Comparison of ENCODE assay signal across 13 cellular contexts in the genomic region with DNA sequence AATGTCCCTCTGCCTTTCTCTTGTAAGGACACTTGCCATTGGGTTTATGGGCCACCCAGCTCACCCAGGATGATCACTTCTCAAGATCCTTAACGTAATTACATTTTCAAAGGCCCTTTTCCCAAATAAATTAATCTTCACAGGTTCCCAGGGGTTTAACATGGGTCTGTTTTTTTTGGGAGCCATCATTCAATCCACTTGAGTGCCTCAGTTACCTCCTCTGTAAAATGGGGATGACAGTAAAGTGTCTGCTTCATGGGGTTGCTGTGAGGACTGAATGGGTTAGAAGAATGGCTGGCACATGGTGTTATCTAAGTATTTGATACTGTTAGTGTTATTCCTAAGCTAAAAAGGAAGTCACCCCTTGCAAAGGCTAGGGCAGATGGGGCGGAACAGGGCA. TPM values are rescaled to one million over a fixed set of nuclear protein-coding genes. Genes with fewer than 3 reads are reported as not detected.
DNase-seq lines count a peak whose midpoint lies in the region; ATAC-seq, FAIRE-seq and TF ChIP-seq lines count a peak whose summit lies in the region.
"Had no signal": no experiment of that assay in that cellular context is flagged by ENCODE, and none has a peak within 500 bp of the region (broad histone marks: within the 10 kb centered on the region; RNA-seq: fewer than 3 reads in every experiment).

No MANE protein-coding gene starts in this region.

- no peaks in the 10 kb centered on the region for H3K27me3 Mint-ChIP-seq in activated T-cell treated with anti-CD3 and anti-CD28 coated beads, Interleukin-2, amount 50 U/mL, for 4 hours (ENCODE audit: low read depth)
- H3K27me3 Mint-ChIP-seq in activated CD8-positive, alpha-beta T cell treated with anti-CD3 and anti-CD28 coated beads for 36 hours: no peaks in the 10 kb centered on the region
- no peaks in the 10 kb centered on the region for H3K27me3 Mint-ChIP-seq in immature natural killer cell (ENCODE audit: low read depth in 3 of 3)

- TF ChIP-seq POLR2A in GM12891 (IDR thresholded peaks at IDR 0.05; ENCODE audit: low read depth, low read length): no peak

- intact Hi-C loops in activated CD8-positive, alpha-beta T cell treated with anti-CD3 and anti-CD28 coated beads for 36 hours (cut with micrococcal nuclease): no loop called here
- intact Hi-C loops in posterior cingulate gyrus (cut with DNase I): loop anchor here (5.0 kb wide), 1 partner anchor 100 kb away; no protein-coding TSS in a partner anchor

- DNase-seq in activated T-cell treated with anti-CD3 and anti-CD28 coated beads, Interleukin-2, amount 50 U/mL, for 4 hours: no peak
- no peak for DNase-seq in activated T-cell treated with anti-CD3 and anti-CD28 coated beads, Interleukin-2, amount 50 U/mL, for 1 hour
- DNase-seq in activated CD8-positive, alpha-beta T cell treated with anti-CD3 and anti-CD28 coated beads for 36 hours: no peak
- no peak for DNase-seq in immature natural killer cell
- DNase-seq in substantia nigra (lab: John Stamatoyannopoulos, UW): no peak
- no peak for DNase-seq in NCI-H2107 treated with DMSO at 0.1 percent for 48 hours (lab: John Stamatoyannopoulos, UW; ENCODE audit: unreplicated experiment)
- no peak for DNase-seq in posterior cingulate gyrus
- DNase-seq in GM12891 (ENCODE audit: insufficient read length, low spot score): no peak
- DNase-seq: NCI-H2171; occipital lobe; stimulated activated CD4-positive, alpha-beta T cell treated with anti-CD3 and anti-CD28 coated beads, Interleukin-1b, Interleukin-23, amount 100 ng/mL, for 48 hours; T1000 had no signal

- no peaks in the 10 kb centered on the region for H3K36me3 Mint-ChIP-seq in activated T-cell treated with anti-CD3 and anti-CD28 coated beads, Interleukin-2, amount 50 U/mL, for 4 hours (ENCODE audit: insufficient read depth)
- no peaks in the 10 kb centered on the region for H3K36me3 Mint-ChIP-seq in activated CD8-positive, alpha-beta T cell treated with anti-CD3 and anti-CD28 coated beads for 36 hours (ENCODE audit: low read depth)
- no peaks in the 10 kb centered on the region for H3K36me3 Mint-ChIP-seq in immature natural killer cell

- H3K4me3 Mint-ChIP-seq in activated T-cell treated with anti-CD3 and anti-CD28 coated beads, Interleukin-2, amount 50 U/mL, for 4 hours: peak overlapping the region; percentile 11
- peak overlapping the region; percentile 70 for H3K4me3 Mint-ChIP-seq in activated CD8-positive, alpha-beta T cell treated with anti-CD3 and anti-CD28 coated beads for 36 hours
- peak overlapping the region in 1 of 5 donors; percentile 29 for H3K4me3 Mint-ChIP-seq in immature natural killer cell

- peak overlapping the region; percentile 96 for H3K27ac Mint-ChIP-seq in activated CD8-positive, alpha-beta T cell treated with anti-CD3 and anti-CD28 coated beads for 36 hours
- H3K27ac Mint-ChIP-seq in immature natural killer cell: peak overlapping the region; percentile 39 to 99 (median 69)

- H3K27ac ChIP-seq in substantia nigra (ENCODE audit: low read depth, low read length, poor library complexity, severe bottlenecking): peak overlapping the region; percentile 99

- peaks cover 73% of the 10 kb centered on the region for H3K4me1 Mint-ChIP-seq in activated T-cell treated with anti-CD3 and anti-CD28 coated beads, Interleukin-2, amount 50 U/mL, for 4 hours (ENCODE audit: low read depth)
- peaks cover 69% of the 10 kb centered on the region for H3K4me1 Mint-ChIP-seq in activated CD8-positive, alpha-beta T cell treated with anti-CD3 and anti-CD28 coated beads for 36 hours (ENCODE audit: low read depth)
- peaks cover 36% of the 10 kb centered on the region in 2 donors for H3K4me1 Mint-ChIP-seq in immature natural killer cell

- H3K9me3 Mint-ChIP-seq in activated T-cell treated with anti-CD3 and anti-CD28 coated beads, Interleukin-2, amount 50 U/mL, for 4 hours: no peaks in the 10 kb centered on the region
- no peaks in the 10 kb centered on the region for H3K9me3 Mint-ChIP-seq in activated CD8-positive, alpha-beta T cell treated with anti-CD3 and anti-CD28 coated beads for 36 hours
- no peaks in the 10 kb centered on the region for H3K9me3 Mint-ChIP-seq in immature natural killer cell

- ATAC-seq in activated T-cell treated with anti-CD3 and anti-CD28 coated beads, Interleukin-2, amount 50 U/mL, for 4 hours: no peak
- no peak for ATAC-seq in activated CD8-positive, alpha-beta T cell treated with anti-CD3 and anti-CD28 coated beads for 36 hours

- no peak for TF ChIP-seq CTCF in activated CD8-positive, alpha-beta T cell treated with anti-CD3 and anti-CD28 coated beads for 36 hours (IDR thresholded peaks at IDR 0.05)

- FAIRE-seq in GM12891 (lab: Jason Lieb, UNC): no peak
- FAIRE-seq: keratinocyte had no signal

- CTCF ChIA-PET in activated CD8-positive, alpha-beta T cell treated with anti-CD3 and anti-CD28 coated beads for 36 hours (lab: Charles Lee): interaction anchor here (0.9 to 12.4 kb wide), 8 partner anchors 13 to 398 kb away, joined by 3 to 189 read pairs (median 6); a partner anchor contains a TSS

- POLR2A ChIA-PET in activated CD8-positive, alpha-beta T cell treated with anti-CD3 and anti-CD28 coated beads for 36 hours (lab: Charles Lee): interaction anchor here (0.6 to 7.5 kb wide), 9 partner anchors 8 to 100 kb away, joined by 3 to 65 read pairs (median 6); a partner anchor contains a TSS

TF ChIP-seq in GM12891, 5 proteins besides CTCF, POLR2A, EP300 and RAD21:
- TF ChIP-seq POU2F2 (IDR thresholded peaks at IDR 0.05; ENCODE audit: low read depth, low read length): no peak
- no peak for TF ChIP-seq POLR2AphosphoS5 (IDR thresholded peaks at IDR 0.05; ENCODE audit: low read depth, low read length)
- no peak for TF ChIP-seq TAF1 (IDR thresholded peaks at IDR 0.05; ENCODE audit: low read depth, low read length)
- TF ChIP-seq SPI1 (IDR thresholded peaks at IDR 0.05; ENCODE audit: low read depth, low read length): no peak
- TF ChIP-seq PAX5 (IDR thresholded peaks at IDR 0.05; ENCODE audit: insufficient read depth, low read length, severe bottlenecking): no peak

RNA-seq across cellular contexts. Expression of a gene that starts 7.4 kb away (rescaled TPM):
- total RNA-seq in activated T-cell treated with anti-CD3 and anti-CD28 coated beads, Interleukin-2, amount 50 U/mL, for 4 hours: under 1 TPM; 0.05 to 0.28 (median 0.18) TPM
- total RNA-seq in activated CD8-positive, alpha-beta T cell treated with anti-CD3 and anti-CD28 coated beads for 36 hours: under 1 TPM; 0.16 to 0.27 TPM
- under 1 TPM in 2 of 3 donors, not detected in 1; 0.09 to 0.11 TPM for polyA plus RNA-seq in immature natural killer cell
- polyA plus RNA-seq in GM12891 (2012; ENCODE audit: low read depth, missing spikeins): 0.04 TPM
- polyA plus RNA-seq: keratinocyte had no signal
